ENCODE assay signal across 8 cellular contexts in the genomic region with DNA sequence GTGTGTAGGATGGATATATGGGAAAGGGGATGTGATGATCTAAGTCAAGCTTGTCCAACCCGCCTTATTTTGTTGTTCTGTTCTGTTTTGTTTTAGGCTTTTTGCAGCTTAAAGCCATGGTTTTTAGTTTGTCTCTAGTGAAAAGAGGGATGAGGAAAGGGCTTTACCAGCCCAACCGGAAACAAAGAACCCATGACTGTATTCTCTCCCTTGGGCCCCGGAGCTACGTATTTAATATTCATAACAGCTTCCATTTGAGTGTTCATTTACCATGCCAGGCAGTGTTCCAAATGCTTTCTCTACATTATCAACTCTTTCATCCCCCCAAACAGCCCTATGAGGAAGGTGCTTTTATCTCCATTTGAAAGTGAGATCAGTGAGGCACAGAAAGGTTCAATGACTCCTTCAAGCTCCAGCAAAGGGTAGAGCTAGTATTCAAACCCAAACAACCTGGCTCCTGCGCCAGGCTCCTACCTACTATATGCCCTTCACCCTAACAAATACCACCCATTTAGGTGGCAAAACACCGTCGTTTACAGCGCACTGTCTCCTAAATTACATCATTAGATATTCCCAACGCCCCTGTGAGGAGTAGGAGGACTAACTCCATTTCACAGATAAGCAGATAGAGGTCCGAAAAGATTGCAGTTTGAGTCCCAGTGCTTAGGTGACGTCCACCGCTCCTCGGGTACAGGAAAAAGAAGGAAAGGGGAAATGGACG. TPM values are rescaled to one million over a fixed set of nuclear protein-coding genes. Genes with fewer than 3 reads are reported as not detected.
DNase-seq lines count a peak whose midpoint lies in the region; ATAC-seq, FAIRE-seq and TF ChIP-seq lines count a peak whose summit lies in the region.

No MANE protein-coding gene starts in this region.

- ATAC-seq in GM19395 (IDR thresholded peaks at IDR 0.05; ENCODE audit: unreplicated experiment): peak; percentile 3
- peak; percentile 29 for ATAC-seq in SK-N-SH treated with all-trans-retinoic acid at 6 μM for 48 hours
- ATAC-seq in HG02588 (IDR thresholded peaks at IDR 0.05; ENCODE audit: unreplicated experiment): no peak

- H2AFZ ChIP-seq in endothelial cell of umbilical vein (ENCODE audit: low read depth, low read length): peak overlapping the region; percentile 91

- H3K9ac ChIP-seq in endothelial cell of umbilical vein (replicated peaks; ENCODE audit: extremely low read depth, insufficient read depth, low read length): peak overlapping the region; percentile 93

- H3K27ac Mint-ChIP-seq in nephron progenitor cell: peak overlapping the region; percentile 62

- dilution Hi-C loops in endothelial cell of umbilical vein (cut with MboI; ENCODE audit: extremely low pct_ligation_motif_present, low sequenced_read_pairs): no loop called here

- TF ChIP-seq CTCF in AG09309 (IDR thresholded peaks at IDR 0.05; ENCODE audit: control insufficient read depth, insufficient read depth, low read depth, low read length, missing control alignments) (no peak), endothelial cell of umbilical vein (IDR thresholded peaks at IDR 0.05; ENCODE audit: extremely low read depth in 1 of 2, insufficient read depth in 1 of 2, low read depth in 1 of 2, low read length in 2 of 2) (no peak), nephron progenitor cell (IDR thresholded peaks at IDR 0.05) (no peak), D721Med (IDR thresholded peaks at IDR 0.05; ENCODE audit: insufficient read depth, missing control alignments) (no peak)

- BruUV-seq in endothelial cell of umbilical vein (replicated peaks; lab: Mats Ljungman, UMichigan): TSS peak; percentile 26

- peaks cover 16% of the 10 kb centered on the region for H3K4me1 ChIP-seq in endothelial cell of umbilical vein (ENCODE audit: control insufficient read depth, extremely low read depth, insufficient read depth, low read length)

- FAIRE-seq in endothelial cell of umbilical vein (lab: Jason Lieb, UNC) (peak; percentile 73), D721Med (lab: Jason Lieb, UNC) (no peak)

- intact Hi-C loops in endothelial cell of umbilical vein (cut with micrococcal nuclease): loop anchor here (1.0 to 2.0 kb wide), 3 partner anchors 16 to 377 kb away; partner anchors contain the start of genes CCDC80 and GTPBP8

- H3K4me3 ChIP-seq in AG09309 (ENCODE audit: control insufficient read depth, low read depth, low read length) (peak overlapping the region; percentile 75), endothelial cell of umbilical vein (replicated peaks in 1 of 3; ENCODE audit: insufficient read depth in 1 of 3, low read depth in 1 of 3, low read length in 3 of 3) (peak overlapping the region; percentile 83 to 91 (median 83))

- H3K27me3 Mint-ChIP-seq in nephron progenitor cell (ENCODE audit: low read depth, poor library complexity): peaks cover 2% of the 10 kb centered on the region

- DNase-seq in AG09309 (ENCODE audit: low read depth) (no peak), endothelial cell of umbilical vein (ENCODE audit: low read depth, low spot score) (no peak), nephron progenitor cell (no peak), D721Med (ENCODE audit: insufficient read length, low spot score) (no peak), NCI-H1930 (lab: John Stamatoyannopoulos, UW) (no peak)

- H3K9me1 ChIP-seq in endothelial cell of umbilical vein (replicated peaks; ENCODE audit: control insufficient read depth, extremely low read depth, insufficient read depth, low read length): no peaks in the 10 kb centered on the region

- H3K4me1 Mint-ChIP-seq in nephron progenitor cell: peaks cover 34% of the 10 kb centered on the region

- peaks cover 2 to 8% of the 10 kb centered on the region in 2 experiments for H3K36me3 ChIP-seq in endothelial cell of umbilical vein (ENCODE audit: control insufficient read depth in 2 of 2, extremely low read depth in 1 of 2, insufficient read depth in 2 of 2, low read length in 2 of 2)

- H3K27me3 ChIP-seq in endothelial cell of umbilical vein (ENCODE audit: control insufficient read depth in 2 of 2, insufficient read depth in 2 of 2, low read length in 2 of 2): no peaks in the 10 kb centered on the region

- peak overlapping the region; percentile 86 for H3K4me2 ChIP-seq in endothelial cell of umbilical vein (ENCODE audit: insufficient read depth, low read length)

- H3K9me3 Mint-ChIP-seq in nephron progenitor cell: peaks cover 3% of the 10 kb centered on the region

- peaks cover 36% of the 10 kb centered on the region for H3K36me3 Mint-ChIP-seq in nephron progenitor cell (ENCODE audit: low read depth)

- H3K9me3 ChIP-seq in endothelial cell of umbilical vein (replicated peaks; ENCODE audit: control insufficient read depth, insufficient read depth, low read length): no peaks in the 10 kb centered on the region

- peak overlapping the region; percentile 75 for H3K27ac ChIP-seq in endothelial cell of umbilical vein (ENCODE audit: insufficient read depth, low read depth, low read length)

- no peaks in the 10 kb centered on the region for H4K20me1 ChIP-seq in endothelial cell of umbilical vein (replicated peaks; ENCODE audit: control insufficient read depth, extremely low read depth, insufficient read depth, low read length)

- POLR2A ChIA-PET in endothelial cell of umbilical vein (lab: Charles Lee): interaction anchor here (0.6 to 1.3 kb wide), 3 partner anchors 11 to 377 kb away, joined by 3 to 11 read pairs (median 5); no protein-coding TSS in a partner anchor

- H3K79me2 ChIP-seq in endothelial cell of umbilical vein (ENCODE audit: control insufficient read depth, insufficient read depth, low read length): peaks cover 50% of the 10 kb centered on the region

- H3K4me3 Mint-ChIP-seq in nephron progenitor cell: peak overlapping the region; percentile 94

- CTCF ChIA-PET in endothelial cell of umbilical vein (lab: Charles Lee): interaction anchor here (1.4 to 6.7 kb wide), 6 partner anchors 16 to 376 kb away, joined by 3 to 60 read pairs (median 6); no protein-coding TSS in a partner anchor

- TF ChIP-seq POLR2A in endothelial cell of umbilical vein (IDR thresholded peaks at IDR 0.05; ENCODE audit: low read depth, low read length): no peak

TF ChIP-seq in SK-N-SH treated with all-trans-retinoic acid at 6 μM for 48 hours, 23 proteins besides CTCF, POLR2A, EP300 and RAD21 (continues in another document):
- TF ChIP-seq SNAI2 (CRISPR knock-in tag; IDR thresholded peaks at IDR 0.05) (no peak), PPARA (CRISPR knock-in tag; IDR thresholded peaks at IDR 0.05; ENCODE audit: borderline replicate concordance) (no peak), OSR1 (CRISPR knock-in tag; IDR thresholded peaks at IDR 0.05) (no peak), ZNF70 (CRISPR knock-in tag; IDR thresholded peaks at IDR 0.05) (no peak), BACH2 (CRISPR knock-in tag; IDR thresholded peaks at IDR 0.05; ENCODE audit: borderline replicate concordance) (no peak)

TF ChIP-seq in endothelial cell of umbilical vein, 7 proteins besides CTCF, POLR2A, EP300 and RAD21:
- no peak for TF ChIP-seq POLR2AphosphoS5 (IDR thresholded peaks at IDR 0.05; ENCODE audit: insufficient read depth, low read depth, low read length)
- no peak for TF ChIP-seq GATA2 (IDR thresholded peaks at IDR 0.05; ENCODE audit: insufficient read depth, insufficient read length, low read depth, low read length)
- TF ChIP-seq EZH2 (IDR thresholded peaks at IDR 0.05; ENCODE audit: borderline replicate concordance, low read depth, low read length, severe bottlenecking): no peak
- TF ChIP-seq JUN (IDR thresholded peaks at IDR 0.05; ENCODE audit: borderline replicate concordance, insufficient read depth, insufficient read length, low read depth): no peak
- TF ChIP-seq MYC (IDR thresholded peaks at IDR 0.05; ENCODE audit: low read depth, low read length): no peak
- TF ChIP-seq, protein P1, sequence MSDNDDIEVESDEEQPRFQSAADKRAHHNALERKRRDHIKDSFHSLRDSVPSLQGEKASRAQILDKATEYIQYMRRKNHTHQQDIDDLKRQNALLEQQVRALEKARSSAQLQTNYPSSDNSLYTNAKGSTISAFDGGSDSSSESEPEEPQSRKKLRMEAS (IDR thresholded peaks at IDR 0.05; ENCODE audit: insufficient read depth, insufficient read length): no peak
- no peak for TF ChIP-seq FOS (IDR thresholded peaks at IDR 0.05; ENCODE audit: borderline replicate concordance, insufficient read depth, low read length)
TF ChIP-seq in endothelial cell of umbilical vein: peak in this region for 0.

RNA-seq across cellular contexts. Expression of gene GTPBP8, which starts 27.8 kb away (rescaled TPM):
- 13.7 and 15.4 TPM in 2 replicates for total RNA-seq in endothelial cell of umbilical vein
- polyA plus RNA-seq in endothelial cell of umbilical vein: 20.2 and 23.6 TPM in 2 replicates
- polyA plus RNA-seq in endothelial cell of umbilical vein (2011; cell fraction: cytosol; rRNA removed): 15.5 and 20.2 TPM in 2 replicates
- polyA plus RNA-seq in endothelial cell of umbilical vein (2011; cell fraction: nucleus; rRNA removed): 11.7 and 13.3 TPM in 2 replicates
- polyA plus RNA-seq in endothelial cell of umbilical vein (2012): 10.7 and 18.4 TPM in 2 replicates
- 9.6 and 14.3 TPM in 2 replicates for polyA minus RNA-seq in endothelial cell of umbilical vein
- polyA minus RNA-seq in endothelial cell of umbilical vein (2011; cell fraction: cytosol; rRNA and poly(A)+ RNA removed): 22.9 TPM
- 15.3 and 18.8 TPM in 2 replicates for polyA minus RNA-seq in endothelial cell of umbilical vein (2011; cell fraction: nucleus; rRNA and poly(A)+ RNA removed)

RNA-seq across cellular contexts. Expression of gene CD200R1, which starts 43.7 kb away (rescaled TPM):
- total RNA-seq in endothelial cell of umbilical vein: not detected in 2 replicates
- not detected in 2 replicates for polyA plus RNA-seq in endothelial cell of umbilical vein
- not detected in 2 replicates for polyA plus RNA-seq in endothelial cell of umbilical vein (2011; cell fraction: cytosol; rRNA removed)
- polyA plus RNA-seq in endothelial cell of umbilical vein (2011; cell fraction: nucleus; rRNA removed): 0.14 TPM in 1 of 2 replicates, not detected in the other
- polyA plus RNA-seq in endothelial cell of umbilical vein (2012): not detected in 2 replicates
- polyA minus RNA-seq in endothelial cell of umbilical vein: not detected in 2 replicates
- not detected for polyA minus RNA-seq in endothelial cell of umbilical vein (2011; cell fraction: cytosol; rRNA and poly(A)+ RNA removed)
- polyA minus RNA-seq in endothelial cell of umbilical vein (2011; cell fraction: nucleus; rRNA and poly(A)+ RNA removed): not detected in 2 replicates
